ENCODE assay signal across 18 cellular contexts in the genomic region with DNA sequence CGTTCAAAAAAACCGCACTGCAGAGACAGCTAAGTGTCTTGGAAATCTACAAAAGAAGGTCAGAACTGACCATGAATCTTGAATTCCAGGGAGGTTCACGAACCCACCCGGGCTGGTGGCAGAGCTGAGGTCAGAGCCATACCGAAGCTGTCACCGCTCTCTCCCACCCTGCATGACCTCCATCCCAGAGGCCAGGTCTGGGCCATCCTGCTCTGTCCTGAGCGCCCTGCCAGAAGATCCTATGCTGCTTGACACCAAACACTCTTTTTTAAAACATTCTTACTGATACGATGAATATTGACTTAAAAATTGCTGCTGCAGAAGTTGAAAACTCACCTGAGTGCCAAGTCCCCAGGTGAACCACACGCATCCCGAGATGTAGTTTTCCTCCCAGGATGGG.
DNase-seq lines count a peak whose midpoint lies in the region; ATAC-seq and TF ChIP-seq lines count a peak whose summit lies in the region.
"Had no signal": no experiment of that assay in that cellular context is flagged by ENCODE, and none has a peak within 500 bp of the region (broad histone marks: within the 10 kb centered on the region; RNA-seq: fewer than 3 reads in every experiment).

No MANE protein-coding gene starts in this region.

- no peak overlapping the region for H3K9ac ChIP-seq in endodermal cell (ENCODE audit: extremely low read depth, low read length, poor library complexity, severe bottlenecking)
- H3K9ac ChIP-seq: BLaER1 treated with 17β-estradiol and CSF1 and Interleukin-3, amounts not matched to agents 10 nM and 100 nM had no signal

- H3K4me3 Mint-ChIP-seq in endodermal cell (no peak overlapping the region), nephron progenitor cell (no peak overlapping the region)
- H3K4me3 Mint-ChIP-seq: B cell; CD4-positive, alpha-beta T cell; CD8-positive, alpha-beta T cell had no signal

- H3K27ac ChIP-seq in endodermal cell (ENCODE audit: low read depth, low read length) = no peak overlapping the region
- H3K27ac ChIP-seq: 22Rv1; A549; BLaER1 treated with 17β-estradiol and CSF1 and Interleukin-3, amounts not matched to agents 10 nM and 100 nM; C4-2B had no signal

- H3K27ac Mint-ChIP-seq in endodermal cell (peak overlapping the region; percentile 3), nephron progenitor cell (peak overlapping the region; percentile 11)
- H3K27ac Mint-ChIP-seq: B cell; CD4-positive, alpha-beta T cell; CD8-positive, alpha-beta T cell had no signal

- no peaks in the 10 kb centered on the region for H3K27me3 ChIP-seq in endodermal cell (ENCODE audit: control insufficient read depth, insufficient read depth, low read length, poor library complexity, severe bottlenecking)
- H3K27me3 ChIP-seq: BLaER1 treated with 17β-estradiol and CSF1 and Interleukin-3, amounts not matched to agents 10 nM and 100 nM had no signal

- H3K4me1 ChIP-seq in endodermal cell (ENCODE audit: control insufficient read depth, insufficient read depth, low read length) = no peaks in the 10 kb centered on the region
- H3K4me1 ChIP-seq: A549; BLaER1 treated with 17β-estradiol and CSF1 and Interleukin-3, amounts not matched to agents 10 nM and 100 nM; Caco-2 had no signal

- H3K9me3 Mint-ChIP-seq in endodermal cell = no peaks in the 10 kb centered on the region
- no peaks in the 10 kb centered on the region for H3K9me3 Mint-ChIP-seq in nephron progenitor cell
- H3K9me3 Mint-ChIP-seq: CD4-positive, alpha-beta T cell; CD8-positive, alpha-beta T cell had no signal

- no peak overlapping the region for H3K4me3 ChIP-seq in endodermal cell (ENCODE audit: low read length)
- H3K4me3 ChIP-seq: A549; BLaER1 treated with 17β-estradiol and CSF1 and Interleukin-3, amounts not matched to agents 10 nM and 100 nM had no signal

- no peaks in the 10 kb centered on the region for H3K9me3 ChIP-seq in endodermal cell (ENCODE audit: control insufficient read depth, low read length)
- H3K9me3 ChIP-seq: A549; BLaER1 treated with 17β-estradiol and CSF1 and Interleukin-3, amounts not matched to agents 10 nM and 100 nM; Caco-2 had no signal

- H3K36me3 Mint-ChIP-seq in endodermal cell (ENCODE audit: low read depth) = no peaks in the 10 kb centered on the region
- no peaks in the 10 kb centered on the region for H3K36me3 Mint-ChIP-seq in nephron progenitor cell (ENCODE audit: low read depth)
- H3K36me3 Mint-ChIP-seq: CD8-positive, alpha-beta T cell had no signal

- WGBS in endodermal cell (ENCODE audit: insufficient coverage in 1 of 2, insufficient read length in 1 of 2), 2 experiments = 90 to 95% methylated on average over 9 to 10 of the region's 10 CpGs

- peaks cover 5% of the 10 kb centered on the region for H3K27me3 Mint-ChIP-seq in endodermal cell (ENCODE audit: insufficient read depth)
- H3K27me3 Mint-ChIP-seq in nephron progenitor cell (ENCODE audit: low read depth, poor library complexity) = peaks cover 13% of the 10 kb centered on the region
- H3K27me3 Mint-ChIP-seq: CD4-positive, alpha-beta T cell had no signal

- peak; percentile 35 for DNase-seq in cardiac septum (ENCODE audit: low spot score)
- DNase-seq in left cardiac atrium = no peak
- DNase-seq in endodermal cell = no peak
- no peak for DNase-seq in nephron progenitor cell
- no peak for DNase-seq in NCI-H82 (lab: John Stamatoyannopoulos, UW)
- DNase-seq in T1000 (lab: John Stamatoyannopoulos, UW) = no peak
- DNase-seq: AML-193; Caco-2; Calu3; CD4-positive, alpha-beta T cell; CD8-positive, alpha-beta T cell; DMS79 treated with DMSO at 0.1 percent for 48 hours; GF-D8 had no signal

- no peaks in the 10 kb centered on the region for H3K4me1 Mint-ChIP-seq in endodermal cell
- H3K4me1 Mint-ChIP-seq in nephron progenitor cell = peaks cover 10% of the 10 kb centered on the region
- H3K4me1 Mint-ChIP-seq: B cell had no signal

- ATAC-seq in left cardiac atrium = no peak
- ATAC-seq: A549; CD8-positive, alpha-beta T cell had no signal

- H3K36me3 ChIP-seq in endodermal cell (ENCODE audit: control insufficient read depth, insufficient read depth, low read length) = no peaks in the 10 kb centered on the region
- H3K36me3 ChIP-seq: BLaER1 treated with 17β-estradiol and CSF1 and Interleukin-3, amounts not matched to agents 10 nM and 100 nM had no signal

- TF ChIP-seq CTCF in endodermal cell (conservative IDR thresholded peaks at IDR 0.05) (no peak), nephron progenitor cell (IDR thresholded peaks at IDR 0.05) (no peak)

- intact Hi-C loops in cardiac septum (cut with DNase I) (no loop called here), left cardiac atrium (cut with DNase I) (no loop called here)
